1 cellular context compared by ENCODE assay signal in genomic region chr13:113759525-113760137, GRCh38.
TF ChIP-seq lines count a peak whose summit lies in the region.

No MANE protein-coding gene starts in this region.

TF ChIP-seq in H1, 55 proteins besides CTCF, POLR2A, EP300 and RAD21 (continued from another document):
- TF ChIP-seq RNF2 (IDR thresholded peaks at IDR 0.05; ENCODE audit: borderline replicate concordance, low read depth, low read length, missing control alignments, poor library complexity, severe bottlenecking) (peak; percentile 66), HDAC6 (IDR thresholded peaks at IDR 0.05; ENCODE audit: low read depth, low read length) (no peak), KDM1A (IDR thresholded peaks at IDR 0.05; ENCODE audit: borderline replicate concordance, low read length) (no peak), EZH2 (IDR thresholded peaks at IDR 0.05; ENCODE audit: low read depth, low read length, severe bottlenecking) (peak; percentile 70)
